Comparison of ENCODE assay signal across 20 cellular contexts in the genomic region with DNA sequence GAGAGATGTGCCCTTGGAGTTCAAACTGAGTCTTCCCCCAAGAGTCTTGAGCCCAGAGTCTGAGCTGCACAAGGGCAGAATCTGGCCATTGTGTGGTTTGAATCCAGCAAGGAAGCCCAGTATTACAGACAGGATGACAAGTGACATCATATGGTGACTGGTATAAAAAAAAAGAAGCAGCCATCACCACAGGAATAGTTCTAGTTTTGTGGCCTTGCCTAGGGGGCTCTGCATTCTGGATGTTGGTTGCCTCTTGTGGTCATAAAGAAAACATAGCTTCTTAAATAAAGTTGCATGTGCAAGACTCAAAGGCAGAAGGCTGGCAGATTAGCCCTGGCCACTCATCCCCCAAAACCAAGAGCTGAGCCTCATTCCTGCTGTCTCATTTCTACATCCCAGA. TPM values are rescaled to one million over a fixed set of nuclear protein-coding genes. Genes with fewer than 3 reads are reported as not detected.
DNase-seq lines count a peak whose midpoint lies in the region; ATAC-seq and TF ChIP-seq lines count a peak whose summit lies in the region.
"Had no signal": no experiment of that assay in that cellular context is flagged by ENCODE, and none has a peak within 500 bp of the region (broad histone marks: within the 10 kb centered on the region; RNA-seq: fewer than 3 reads in every experiment).

No MANE protein-coding gene starts in this region.

- H3K4me3 ChIP-seq in A673 (ENCODE audit: low read depth, low read length, poor library complexity, severe bottlenecking) (no peak overlapping the region), mesendoderm (ENCODE audit: low read length) (no peak overlapping the region)
- H3K4me3 ChIP-seq in Jurkat, Clone E6-1 (ENCODE audit: low read length) = no peak overlapping the region
- H3K4me3 ChIP-seq: SJCRH30 had no signal

- CTCF ChIA-PET in A673 (lab: Charles Lee) = no interaction called here
- CTCF ChIA-PET in activated CD8-positive, alpha-beta memory T cell treated with anti-CD3 and anti-CD28 coated beads, Interleukin-2, amount 10 ng/mL, durations not matched to agents 7 days and 5 days (lab: Charles Lee) = no interaction called here

- no peak overlapping the region for H3K4me2 ChIP-seq in mesendoderm (ENCODE audit: low read length)

- no peak overlapping the region for H3K27ac Mint-ChIP-seq in activated T-helper 1 cell treated with anti-CD3 and anti-CD28 coated beads, Interleukin-12 subunit alpha, Interleukin-12 subunit beta, Interleukin-2, Interleukin-4 antibody, amounts not matched to agents 30 ng/mL and 10 ng/mL and 1 ng/mL, durations not matched to agents 14 hours and 24 hours and 36 hours
- H3K27ac Mint-ChIP-seq in activated CD8-positive, alpha-beta memory T cell treated with anti-CD3 and anti-CD28 coated beads, Interleukin-2, amount 10 ng/mL, durations not matched to agents 7 days and 5 days = no peak overlapping the region

- peak overlapping the region; percentile 46 for H3K4ac ChIP-seq in mesendoderm (ENCODE audit: low read depth, low read length)

- DNase-seq in A673 (ENCODE audit: low spot score) (peak; percentile 29), RKO (ENCODE audit: low spot score) (peak; percentile 3), mesendoderm (peak; percentile 8)
- DNase-seq in Jurkat, Clone E6-1 (ENCODE audit: low read depth, low spot score) = peak; percentile 62
- DNase-seq in activated CD4-positive, alpha-beta T cell treated with anti-CD3 and anti-CD28 coated beads for 4 hours = no peak
- no peak for DNase-seq in stimulated activated CD4-positive, alpha-beta T cell treated with anti-CD3 and anti-CD28 coated beads, Interleukin-15, amount 100 ng/mL, for 24 hours
- no peak for DNase-seq in activated T-helper 1 cell treated with anti-CD3 and anti-CD28 coated beads, Interleukin-12 subunit alpha, Interleukin-12 subunit beta, Interleukin-2, Interleukin-4 antibody, amounts not matched to agents 30 ng/mL and 10 ng/mL and 1 ng/mL, durations not matched to agents 14 hours and 24 hours and 36 hours (ENCODE audit: low spot score)
- DNase-seq in activated CD8-positive, alpha-beta memory T cell treated with anti-CD3 and anti-CD28 coated beads, Interleukin-2, amount 10 ng/mL, durations not matched to agents 7 days and 5 days = no peak
- DNase-seq: C1 segment of cervical spinal cord; DMS 273 treated with DMSO at 0.1 percent for 48 hours; HCEC 1CT; NCI-H187 treated with DMSO at 0.1 percent for 48 hours; NCI-H2171; NCI-H446; NK-92 treated with Interleukin-12 subunit alpha and Interleukin-12 subunit beta, amount 100 ng/mL, for 24 hours; SJCRH30 had no signal

- TF ChIP-seq CTCF in A673 (conservative IDR thresholded peaks at IDR 0.05; ENCODE audit: low read depth, low read length) = peak; percentile 28; the same call in 1 of the 2 replicates

- H3K4me3 Mint-ChIP-seq in activated T-helper 1 cell treated with anti-CD3 and anti-CD28 coated beads, Interleukin-12 subunit alpha, Interleukin-12 subunit beta, Interleukin-2, Interleukin-4 antibody, amounts not matched to agents 30 ng/mL and 10 ng/mL and 1 ng/mL, durations not matched to agents 14 hours and 24 hours and 36 hours = no peak overlapping the region
- no peak overlapping the region for H3K4me3 Mint-ChIP-seq in activated CD8-positive, alpha-beta memory T cell treated with anti-CD3 and anti-CD28 coated beads, Interleukin-2, amount 10 ng/mL, durations not matched to agents 7 days and 5 days

- H3K9ac ChIP-seq in mesendoderm (ENCODE audit: low read length) = no peak overlapping the region

- ATAC-seq in activated CD8-positive, alpha-beta memory T cell treated with anti-CD3 and anti-CD28 coated beads, Interleukin-2, amount 10 ng/mL, durations not matched to agents 7 days and 5 days = no peak

- no peaks in the 10 kb centered on the region for H3K9me3 ChIP-seq in A673 (ENCODE audit: low read depth, low read length, poor library complexity, severe bottlenecking)
- H3K9me3 ChIP-seq: SJCRH30 had no signal

- H3K23ac ChIP-seq in mesendoderm (ENCODE audit: low read length) = no peak overlapping the region

- H3K18ac ChIP-seq in mesendoderm (ENCODE audit: low read length) = peak overlapping the region; percentile 39

- H3K56ac ChIP-seq in mesendoderm (ENCODE audit: low read length) = no peak overlapping the region

- H3K79me2 ChIP-seq in mesendoderm (ENCODE audit: control insufficient read depth, insufficient read depth, low read length) = no peaks in the 10 kb centered on the region

- H2BK15ac ChIP-seq in mesendoderm (replicated peaks; ENCODE audit: low read depth) = no peak overlapping the region

- no peaks in the 10 kb centered on the region for H3K9me3 Mint-ChIP-seq in activated T-helper 1 cell treated with anti-CD3 and anti-CD28 coated beads, Interleukin-12 subunit alpha, Interleukin-12 subunit beta, Interleukin-2, Interleukin-4 antibody, amounts not matched to agents 30 ng/mL and 10 ng/mL and 1 ng/mL, durations not matched to agents 14 hours and 24 hours and 36 hours
- no peaks in the 10 kb centered on the region for H3K9me3 Mint-ChIP-seq in activated CD8-positive, alpha-beta memory T cell treated with anti-CD3 and anti-CD28 coated beads, Interleukin-2, amount 10 ng/mL, durations not matched to agents 7 days and 5 days (ENCODE audit: low read depth)

- no peak overlapping the region for H4K8ac ChIP-seq in mesendoderm (ENCODE audit: low read depth, low read length)

- no peaks in the 10 kb centered on the region for H3K4me1 Mint-ChIP-seq in activated T-helper 1 cell treated with anti-CD3 and anti-CD28 coated beads, Interleukin-12 subunit alpha, Interleukin-12 subunit beta, Interleukin-2, Interleukin-4 antibody, amounts not matched to agents 30 ng/mL and 10 ng/mL and 1 ng/mL, durations not matched to agents 14 hours and 24 hours and 36 hours (ENCODE audit: low read depth)
- no peaks in the 10 kb centered on the region for H3K4me1 Mint-ChIP-seq in activated CD8-positive, alpha-beta memory T cell treated with anti-CD3 and anti-CD28 coated beads, Interleukin-2, amount 10 ng/mL, durations not matched to agents 7 days and 5 days

- no peak overlapping the region for H4K5ac ChIP-seq in mesendoderm (ENCODE audit: low read length)

- intact Hi-C loops in A673 (cut with micrococcal nuclease; ENCODE audit: unreplicated experiment) = loop anchor here (5.0 kb wide), 1 partner anchor 202 kb away; no protein-coding TSS in a partner anchor
- intact Hi-C loops in activated T-helper 1 cell treated with anti-CD3 and anti-CD28 coated beads, Interleukin-12 subunit alpha, Interleukin-12 subunit beta, Interleukin-2, Interleukin-4 antibody, amounts not matched to agents 30 ng/mL and 10 ng/mL and 1 ng/mL, durations not matched to agents 14 hours and 24 hours and 36 hours (cut with micrococcal nuclease) = no loop called here

- POLR2A ChIA-PET in A673 (lab: Charles Lee; ENCODE audit: low non-redundant PET) = no interaction called here

- no peaks in the 10 kb centered on the region for H3K36me3 ChIP-seq in A673 (ENCODE audit: insufficient read depth, low read length, poor library complexity, severe bottlenecking)
- no peaks in the 10 kb centered on the region for H3K36me3 ChIP-seq in mesendoderm (ENCODE audit: control insufficient read depth, insufficient read depth, low read length)
- H3K36me3 ChIP-seq: SJCRH30 had no signal

- no peak overlapping the region for H2BK5ac ChIP-seq in mesendoderm (ENCODE audit: low read length)

- no peaks in the 10 kb centered on the region for H3K36me3 Mint-ChIP-seq in activated T-helper 1 cell treated with anti-CD3 and anti-CD28 coated beads, Interleukin-12 subunit alpha, Interleukin-12 subunit beta, Interleukin-2, Interleukin-4 antibody, amounts not matched to agents 30 ng/mL and 10 ng/mL and 1 ng/mL, durations not matched to agents 14 hours and 24 hours and 36 hours (ENCODE audit: low read depth)
- no peaks in the 10 kb centered on the region for H3K36me3 Mint-ChIP-seq in activated CD8-positive, alpha-beta memory T cell treated with anti-CD3 and anti-CD28 coated beads, Interleukin-2, amount 10 ng/mL, durations not matched to agents 7 days and 5 days

- peaks cover 8% of the 10 kb centered on the region for H3K4me1 ChIP-seq in A673 (ENCODE audit: insufficient read depth, low read length, poor library complexity, severe bottlenecking)
- peaks cover 11% of the 10 kb centered on the region for H3K4me1 ChIP-seq in mesendoderm (ENCODE audit: control insufficient read depth, low read depth, low read length)

- H3K27ac ChIP-seq in A673 (ENCODE audit: low read depth, low read length, poor library complexity, severe bottlenecking) (no peak overlapping the region), mesendoderm (ENCODE audit: low read depth, low read length) (no peak overlapping the region)
- H3K27ac ChIP-seq: RWPE1, SJCRH30 had no signal

- H3K27me3 ChIP-seq in A673 (replicated peaks; ENCODE audit: insufficient read depth, low read depth, low read length, poor library complexity) (peaks cover 11% of the 10 kb centered on the region), mesendoderm (ENCODE audit: insufficient read depth, low read length, poor library complexity) (no peaks in the 10 kb centered on the region)
- H3K27me3 ChIP-seq: SJCRH30 had no signal

- no TSS peak for BruUV-seq in A673 (replicated peaks; lab: Mats Ljungman, UMichigan)

- no peaks in the 10 kb centered on the region for H3K79me1 ChIP-seq in mesendoderm (ENCODE audit: low read length)

- H3K27me3 Mint-ChIP-seq in activated T-helper 1 cell treated with anti-CD3 and anti-CD28 coated beads, Interleukin-12 subunit alpha, Interleukin-12 subunit beta, Interleukin-2, Interleukin-4 antibody, amounts not matched to agents 30 ng/mL and 10 ng/mL and 1 ng/mL, durations not matched to agents 14 hours and 24 hours and 36 hours (ENCODE audit: insufficient read depth) = no peaks in the 10 kb centered on the region
- no peaks in the 10 kb centered on the region for H3K27me3 Mint-ChIP-seq in activated CD8-positive, alpha-beta memory T cell treated with anti-CD3 and anti-CD28 coated beads, Interleukin-2, amount 10 ng/mL, durations not matched to agents 7 days and 5 days

- peak overlapping the region; percentile 84 for H2BK120ac ChIP-seq in mesendoderm (ENCODE audit: low read depth, low read length)

- no peak overlapping the region for H2AK5ac ChIP-seq in mesendoderm (ENCODE audit: low read length)

RNA-seq across cellular contexts. Expression of gene LRRC72, which starts 16.8 kb away (rescaled TPM):
- not detected in 2 replicates for total RNA-seq in A673 (2021)
- polyA plus RNA-seq in Jurkat, Clone E6-1 (2012; ENCODE audit: insufficient read depth, insufficient read length) = not detected
- polyA plus RNA-seq in mesendoderm (2013, experiment 1 of 2) = not detected
- not detected for polyA plus RNA-seq in mesendoderm (2013, experiment 2 of 2)
- total RNA-seq in activated T-helper 1 cell treated with anti-CD3 and anti-CD28 coated beads, Interleukin-12 subunit alpha, Interleukin-12 subunit beta, Interleukin-2, Interleukin-4 antibody, amounts not matched to agents 30 ng/mL and 10 ng/mL and 1 ng/mL, durations not matched to agents 14 hours and 24 hours and 36 hours = not detected in 2 replicates
- total RNA-seq in activated CD8-positive, alpha-beta memory T cell treated with anti-CD3 and anti-CD28 coated beads, Interleukin-2, amount 10 ng/mL, durations not matched to agents 7 days and 5 days = not detected
- total RNA-seq: Daoy, MCF 10A, OCI-LY7, SJCRH30 had no signal

RNA-seq across cellular contexts. Expression of gene SOSTDC1, which starts 44.3 kb away (rescaled TPM):
- total RNA-seq in A673 (2021) = not detected in 2 replicates
- polyA plus RNA-seq in Jurkat, Clone E6-1 (2012; ENCODE audit: insufficient read depth, insufficient read length) = not detected
- polyA plus RNA-seq in mesendoderm (2013, experiment 1 of 2) = 0.91 TPM
- polyA plus RNA-seq in mesendoderm (2013, experiment 2 of 2) = 0.98 TPM
- not detected in 2 replicates for total RNA-seq in activated T-helper 1 cell treated with anti-CD3 and anti-CD28 coated beads, Interleukin-12 subunit alpha, Interleukin-12 subunit beta, Interleukin-2, Interleukin-4 antibody, amounts not matched to agents 30 ng/mL and 10 ng/mL and 1 ng/mL, durations not matched to agents 14 hours and 24 hours and 36 hours
- not detected for total RNA-seq in activated CD8-positive, alpha-beta memory T cell treated with anti-CD3 and anti-CD28 coated beads, Interleukin-2, amount 10 ng/mL, durations not matched to agents 7 days and 5 days
- total RNA-seq: Daoy, MCF 10A, OCI-LY7 had no signal

Comparison
In these comparisons a context has a peak if more than half of its experiments do, and no peak if none do; other contexts are left out.
1. DNase-seq: peak in A673 (single experiment), Jurkat, Clone E6-1 (single experiment), RKO (single experiment) and mesendoderm (single experiment); none in activated CD4-positive, alpha-beta T cell treated with anti-CD3 and anti-CD28 coated beads for 4 hours (0 of 2), stimulated activated CD4-positive, alpha-beta T cell treated with anti-CD3 and anti-CD28 coated beads, Interleukin-15, amount 100 ng/mL, for 24 hours (single experiment), activated T-helper 1 cell treated with anti-CD3 and anti-CD28 coated beads, Interleukin-12 subunit alpha, Interleukin-12 subunit beta, Interleukin-2, Interleukin-4 antibody, amounts not matched to agents 30 ng/mL and 10 ng/mL and 1 ng/mL, durations not matched to agents 14 hours and 24 hours and 36 hours (single experiment) and activated CD8-positive, alpha-beta memory T cell treated with anti-CD3 and anti-CD28 coated beads, Interleukin-2, amount 10 ng/mL, durations not matched to agents 7 days and 5 days (single experiment).